In the genomic region with DNA sequence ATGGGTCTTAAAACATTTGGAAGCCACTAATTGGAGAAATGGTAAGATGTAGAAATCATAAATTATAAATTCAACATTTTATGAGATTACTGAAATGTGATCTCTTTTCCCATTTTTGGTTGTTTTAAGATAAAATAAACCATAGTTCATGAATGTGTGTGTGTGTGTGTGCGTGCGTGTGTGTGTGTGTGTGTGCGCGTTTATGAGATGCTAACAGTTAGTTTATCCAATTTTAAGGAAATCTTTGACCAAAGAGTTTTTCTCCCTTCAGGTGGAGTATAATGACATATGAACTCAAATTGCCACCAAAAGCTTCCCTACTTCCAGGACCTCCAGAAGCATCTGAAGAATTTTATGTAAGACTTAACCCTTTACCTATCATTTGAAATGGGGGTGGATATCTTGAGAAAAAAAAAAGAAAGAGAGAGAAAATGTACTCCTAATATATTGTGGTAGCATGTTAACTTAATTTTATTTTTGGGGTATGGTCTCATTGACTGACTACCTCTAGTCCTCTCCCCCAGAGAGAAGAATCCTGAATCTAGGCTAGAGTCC, we compare ENCODE assay signal across 24 cellular contexts.
"Had no signal": no experiment of that assay in that cellular context is flagged by ENCODE, and none has a peak within 500 bp of the region (broad histone marks: within the 10 kb centered on the region; RNA-seq: fewer than 3 reads in every experiment).

No MANE protein-coding gene starts in this region.

- H3K9me3 Mint-ChIP-seq: activated CD4-positive, alpha-beta T cell treated with anti-CD3 and anti-CD28 coated beads, Interleukin-2, amount 10 ng/mL, durations not matched to agents 24 days and 14 days; activated naive CD4-positive, alpha-beta T cell treated with anti-CD3 and anti-CD28 coated beads, Interleukin-2, amount 10 ng/mL, durations not matched to agents 7 days and 5 days; activated naive CD8-positive, alpha-beta T cell treated with anti-CD3 and anti-CD28 coated beads, Interleukin-2, amount 50 U/mL, for 24 hours; immature natural killer cell; memory B cell; natural killer cell treated with Interleukin-12 subunit alpha and Interleukin-12 subunit beta and Interleukin-15 and Interleukin-18, amount 100 ng/mL, for 72 hours; T-cell had no signal

- H3K4me1 Mint-ChIP-seq: immature natural killer cell, memory B cell had no signal

- H3K36me3 Mint-ChIP-seq: immature natural killer cell; memory B cell; natural killer cell treated with Interleukin-12 subunit alpha and Interleukin-12 subunit beta and Interleukin-15 and Interleukin-18, amount 100 ng/mL, for 72 hours had no signal

- H3K27ac ChIP-seq: brain microvascular endothelial cell, coronary artery, esophagus muscularis mucosa, heart right ventricle, thyroid gland had no signal

- DNase-seq: activated CD4-positive, alpha-beta T cell treated with anti-CD3 and anti-CD28 coated beads, Interleukin-2, amount 10 ng/mL, durations not matched to agents 24 days and 14 days; activated CD4-positive, CD25-positive, alpha-beta regulatory T cell; activated CD8-positive, alpha-beta memory T cell treated with anti-CD3 and anti-CD28 coated beads, Interleukin-2, amount 50 U/mL, for 48 hours; activated CD8-positive, alpha-beta T cell treated with anti-CD3 and anti-CD28 coated beads, Interleukin-2, amount 10 ng/mL, durations not matched to agents 7 days and 5 days; activated effector memory CD4-positive, alpha-beta T cell treated with Interleukin-2 at 50 U/mL for 16 hours; activated naive CD4-positive, alpha-beta T cell treated with anti-CD3 and anti-CD28 coated beads, Interleukin-2, amount 10 ng/mL, durations not matched to agents 7 days and 5 days; activated naive CD8-positive, alpha-beta T cell treated with anti-CD3 and anti-CD28 coated beads, Interleukin-2, amount 50 U/mL, for 24 hours; activated T-cell treated with anti-CD3 and anti-CD28 coated beads, Interleukin-2, amount 50 U/mL, for 48 hours; aorta; brain microvascular endothelial cell; central memory CD4-positive, alpha-beta T cell; heart right ventricle; immature natural killer cell; nucleus accumbens; stimulated activated CD4-positive, alpha-beta T cell treated with anti-CD3 and anti-CD28 coated beads, Interleukin-12 subunit alpha, Interleukin-12 subunit beta, amount 100 ng/mL, for 4 hours; stimulated activated CD4-positive, alpha-beta T cell treated with anti-CD3 and anti-CD28 coated beads, Interleukin-1b, Interleukin-23, amount 100 ng/mL, for 48 hours; stimulated activated CD8-positive, alpha-beta memory T cell treated with anti-CD3 and anti-CD28 coated beads, Interleukin-4, amount 100 ng/mL, for 48 hours; stimulated activated naive CD4-positive, alpha-beta T cell; T-cell; thyroid gland had no signal

- ATAC-seq: activated CD8-positive, alpha-beta T cell treated with anti-CD3 and anti-CD28 coated beads, Interleukin-2, amount 10 ng/mL, durations not matched to agents 7 days and 5 days; heart right ventricle; natural killer cell treated with Interleukin-12 subunit alpha and Interleukin-12 subunit beta and Interleukin-15 and Interleukin-18, amount 100 ng/mL, for 72 hours; T-cell had no signal

- H3K27ac Mint-ChIP-seq: activated CD4-positive, alpha-beta T cell treated with anti-CD3 and anti-CD28 coated beads, Interleukin-2, amount 10 ng/mL, durations not matched to agents 24 days and 14 days; activated CD8-positive, alpha-beta T cell treated with anti-CD3 and anti-CD28 coated beads, Interleukin-2, amount 10 ng/mL, durations not matched to agents 7 days and 5 days; activated naive CD4-positive, alpha-beta T cell treated with anti-CD3 and anti-CD28 coated beads, Interleukin-2, amount 10 ng/mL, durations not matched to agents 7 days and 5 days; activated naive CD8-positive, alpha-beta T cell treated with anti-CD3 and anti-CD28 coated beads, Interleukin-2, amount 50 U/mL, for 24 hours; immature natural killer cell; memory B cell; natural killer cell treated with Interleukin-12 subunit alpha and Interleukin-12 subunit beta and Interleukin-15 and Interleukin-18, amount 100 ng/mL, for 72 hours; T-cell had no signal

- H3K4me3 ChIP-seq: coronary artery, esophagus muscularis mucosa, heart right ventricle, thyroid gland had no signal

- H3K27me3 Mint-ChIP-seq: activated CD4-positive, alpha-beta T cell treated with anti-CD3 and anti-CD28 coated beads, Interleukin-2, amount 10 ng/mL, durations not matched to agents 24 days and 14 days; activated naive CD4-positive, alpha-beta T cell treated with anti-CD3 and anti-CD28 coated beads, Interleukin-2, amount 10 ng/mL, durations not matched to agents 7 days and 5 days; activated naive CD8-positive, alpha-beta T cell treated with anti-CD3 and anti-CD28 coated beads, Interleukin-2, amount 50 U/mL, for 24 hours; memory B cell; natural killer cell treated with Interleukin-12 subunit alpha and Interleukin-12 subunit beta and Interleukin-15 and Interleukin-18, amount 100 ng/mL, for 72 hours; T-cell had no signal

- H3K27me3 ChIP-seq: brain microvascular endothelial cell, esophagus muscularis mucosa, heart right ventricle, thyroid gland had no signal

- H3K4me3 Mint-ChIP-seq: activated CD4-positive, alpha-beta T cell treated with anti-CD3 and anti-CD28 coated beads, Interleukin-2, amount 10 ng/mL, durations not matched to agents 24 days and 14 days; activated CD8-positive, alpha-beta T cell treated with anti-CD3 and anti-CD28 coated beads, Interleukin-2, amount 10 ng/mL, durations not matched to agents 7 days and 5 days; activated naive CD4-positive, alpha-beta T cell treated with anti-CD3 and anti-CD28 coated beads, Interleukin-2, amount 10 ng/mL, durations not matched to agents 7 days and 5 days; activated naive CD8-positive, alpha-beta T cell treated with anti-CD3 and anti-CD28 coated beads, Interleukin-2, amount 50 U/mL, for 24 hours; immature natural killer cell; memory B cell; natural killer cell treated with Interleukin-12 subunit alpha and Interleukin-12 subunit beta and Interleukin-15 and Interleukin-18, amount 100 ng/mL, for 72 hours; T-cell had no signal

- H3K4me1 ChIP-seq: esophagus muscularis mucosa, heart right ventricle, thyroid gland had no signal

- H3K9me3 ChIP-seq: esophagus muscularis mucosa, heart right ventricle, thyroid gland had no signal
